In the genomic region with DNA sequence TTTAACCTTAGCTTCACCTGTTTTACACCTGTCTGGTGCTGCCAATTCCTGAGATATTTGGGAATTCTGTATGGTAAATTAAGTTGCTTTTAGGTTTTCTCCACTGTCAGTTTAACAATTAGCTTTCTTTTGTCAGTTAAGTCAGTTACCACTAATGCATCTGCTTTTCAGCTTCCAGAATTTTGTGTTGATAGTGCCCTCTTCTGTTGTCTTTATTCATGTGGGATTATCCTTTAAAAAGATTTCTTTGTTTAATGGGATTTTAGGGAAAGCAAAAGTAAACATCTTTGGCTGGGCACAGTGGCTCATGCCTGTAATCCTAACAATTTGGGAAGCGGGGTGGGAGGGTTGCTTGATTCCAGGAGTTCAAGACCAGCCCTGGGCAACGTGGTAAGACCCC, we compare ENCODE assay signal across 14 cellular contexts. TPM values are rescaled to one million over a fixed set of nuclear protein-coding genes. Genes with fewer than 3 reads are reported as not detected.
DNase-seq lines count a peak whose midpoint lies in the region; ATAC-seq and TF ChIP-seq lines count a peak whose summit lies in the region.
"Had no signal": no experiment of that assay in that cellular context is flagged by ENCODE, and none has a peak within 500 bp of the region (broad histone marks: within the 10 kb centered on the region; RNA-seq: fewer than 3 reads in every experiment).

No MANE protein-coding gene starts in this region.

- H2BK15ac ChIP-seq in mesenchymal stem cell (ENCODE audit: low read depth, poor library complexity, severe bottlenecking): no peak overlapping the region

- no peak overlapping the region for H2BK12ac ChIP-seq in mesenchymal stem cell (ENCODE audit: low read length in 2 of 2)

- no peak overlapping the region for H3K23ac ChIP-seq in mesenchymal stem cell (ENCODE audit: low read length in 2 of 2)

- no peak overlapping the region for H3K4ac ChIP-seq in mesenchymal stem cell (ENCODE audit: low read depth in 1 of 2, low read length in 2 of 2)

- no peak overlapping the region for H3K14ac ChIP-seq in mesenchymal stem cell (ENCODE audit: low read length in 2 of 2)

- no peak overlapping the region for H3K4me3 ChIP-seq in epithelial cell of proximal tubule (ENCODE audit: low read depth, low read length)
- H3K4me3 ChIP-seq in mesenchymal stem cell (ENCODE audit: insufficient read depth in 1 of 2, low read depth in 1 of 2, low read length in 2 of 2): no peak overlapping the region
- H3K4me3 ChIP-seq: BLaER1 treated with 17β-estradiol and CSF1 and Interleukin-3, amounts not matched to agents 10 nM and 100 nM had no signal

- H3K4me2 ChIP-seq in mesenchymal stem cell (ENCODE audit: low read length, poor library complexity, severe bottlenecking): no peak overlapping the region
- H3K4me2 ChIP-seq: BLaER1 treated with 17β-estradiol and CSF1 and Interleukin-3, amounts not matched to agents 10 nM and 100 nM had no signal

- H3K9me3 ChIP-seq in mesenchymal stem cell (ENCODE audit: control insufficient read depth, low read length): no peaks in the 10 kb centered on the region
- H3K9me3 ChIP-seq: BLaER1 treated with 17β-estradiol and CSF1 and Interleukin-3, amounts not matched to agents 10 nM and 100 nM had no signal

- 79% methylated on average over 2 of the region's 2 CpGs for WGBS in mesenchymal stem cell

- peak overlapping the region; percentile 44 for H3K9ac ChIP-seq in mesenchymal stem cell (ENCODE audit: low read length)
- H3K9ac ChIP-seq: BLaER1 treated with 17β-estradiol and CSF1 and Interleukin-3, amounts not matched to agents 10 nM and 100 nM had no signal

- no peaks in the 10 kb centered on the region for H3K27me3 ChIP-seq in mesenchymal stem cell (ENCODE audit: control insufficient read depth in 1 of 2, insufficient read depth in 1 of 2, low read length in 2 of 2)
- H3K27me3 ChIP-seq: BLaER1 treated with 17β-estradiol and CSF1 and Interleukin-3, amounts not matched to agents 10 nM and 100 nM had no signal

- H2AK5ac ChIP-seq in mesenchymal stem cell (ENCODE audit: low read length, severe bottlenecking): no peak overlapping the region

- ATAC-seq in GM18505 (IDR thresholded peaks at IDR 0.05; ENCODE audit: unreplicated experiment) (no peak), GM18519 (IDR thresholded peaks at IDR 0.05; ENCODE audit: low FRiP score, unreplicated experiment) (no peak)

- H3K4me1 ChIP-seq in mesenchymal stem cell (ENCODE audit: control insufficient read depth, insufficient read depth, low read depth, low read length): no peaks in the 10 kb centered on the region

- H2BK5ac ChIP-seq in mesenchymal stem cell (ENCODE audit: low read depth, low read length, poor library complexity, severe bottlenecking): no peak overlapping the region

- no peak overlapping the region for H4K8ac ChIP-seq in mesenchymal stem cell (ENCODE audit: low read length)

- peaks cover 9 to 88% of the 10 kb centered on the region in 2 experiments for H3K36me3 ChIP-seq in mesenchymal stem cell (ENCODE audit: control insufficient read depth in 1 of 2, insufficient read depth in 2 of 2, low read depth in 1 of 2, low read length in 2 of 2)

- no peak overlapping the region for H3K27ac ChIP-seq in mesenchymal stem cell (ENCODE audit: low read length, poor library complexity, severe bottlenecking)
- H3K27ac ChIP-seq: BLaER1 treated with 17β-estradiol and CSF1 and Interleukin-3, amounts not matched to agents 10 nM and 100 nM had no signal

- no peak overlapping the region for H2BK120ac ChIP-seq in mesenchymal stem cell (ENCODE audit: low read depth, low read length)

- DNase-seq in ELR (ENCODE audit: low read depth): peak; percentile 17
- peak; percentile 89 for DNase-seq in NCI-H82 treated with DMSO at 0.1 percent for 48 hours (lab: John Stamatoyannopoulos, UW; ENCODE audit: unreplicated experiment)
- DNase-seq in epithelial cell of proximal tubule (ENCODE audit: low read depth): no peak
- DNase-seq in mesenchymal stem cell: peak; percentile 30
- DNase-seq in stimulated activated CD4-positive, alpha-beta T cell treated with anti-CD3 and anti-CD28 coated beads, Interleukin-1b, Interleukin-23, amount 100 ng/mL, for 48 hours: no peak
- no peak for DNase-seq in effector CD4-positive, alpha-beta T cell
- DNase-seq: activated gamma-delta T cell, mammary epithelial cell, NCI-H2081 treated with DMSO at 0.1 percent for 48 hours, retina, RPMI8226 had no signal

- TF ChIP-seq POLR2A in GM18505 (IDR thresholded peaks at IDR 0.05; ENCODE audit: borderline replicate concordance, extremely low read depth, insufficient read depth, insufficient read length): no peak

- H2AFZ ChIP-seq in mesenchymal stem cell (ENCODE audit: low read depth, low read length): no peak overlapping the region

- H4K91ac ChIP-seq in mesenchymal stem cell (ENCODE audit: low read length): no peak overlapping the region

- no peak overlapping the region for H3K18ac ChIP-seq in mesenchymal stem cell (ENCODE audit: low read depth in 1 of 2, low read length in 2 of 2)

- TF ChIP-seq CTCF in epithelial cell of proximal tubule (conservative IDR thresholded peaks at IDR 0.05; ENCODE audit: low read depth, low read length): peak; percentile 29

- peaks cover 3% of the 10 kb centered on the region for H3K79me1 ChIP-seq in mesenchymal stem cell (replicated peaks; ENCODE audit: low read length, poor library complexity, severe bottlenecking)

RNA-seq across cellular contexts. Expression of a gene that starts 8.1 kb away (rescaled TPM):
- total RNA-seq in epithelial cell of proximal tubule: 43.4 and 44.9 TPM in 2 replicates
- polyA plus RNA-seq in mesenchymal stem cell (2013, experiment 1 of 2): 24.4 TPM
- polyA plus RNA-seq in mesenchymal stem cell (2013, experiment 2 of 2): 23.2 TPM

RNA-seq across cellular contexts. Expression of a gene that starts 58.5 kb away (rescaled TPM):
- 14.5 and 15.6 TPM in 2 replicates for total RNA-seq in epithelial cell of proximal tubule
- polyA plus RNA-seq in mesenchymal stem cell (2013, experiment 1 of 2): 20.7 TPM
- 24.4 TPM for polyA plus RNA-seq in mesenchymal stem cell (2013, experiment 2 of 2)

Comparison
In these comparisons a context has a peak if more than half of its experiments do, and no peak if none do; other contexts are left out.
1. DNase-seq: peak in ELR (single experiment), NCI-H82 treated with DMSO at 0.1 percent for 48 hours (single experiment) and mesenchymal stem cell (single experiment); none in epithelial cell of proximal tubule (single experiment), stimulated activated CD4-positive, alpha-beta T cell treated with anti-CD3 and anti-CD28 coated beads, Interleukin-1b, Interleukin-23, amount 100 ng/mL, for 48 hours (single experiment) and effector CD4-positive, alpha-beta T cell (single experiment).